In the genomic region with DNA sequence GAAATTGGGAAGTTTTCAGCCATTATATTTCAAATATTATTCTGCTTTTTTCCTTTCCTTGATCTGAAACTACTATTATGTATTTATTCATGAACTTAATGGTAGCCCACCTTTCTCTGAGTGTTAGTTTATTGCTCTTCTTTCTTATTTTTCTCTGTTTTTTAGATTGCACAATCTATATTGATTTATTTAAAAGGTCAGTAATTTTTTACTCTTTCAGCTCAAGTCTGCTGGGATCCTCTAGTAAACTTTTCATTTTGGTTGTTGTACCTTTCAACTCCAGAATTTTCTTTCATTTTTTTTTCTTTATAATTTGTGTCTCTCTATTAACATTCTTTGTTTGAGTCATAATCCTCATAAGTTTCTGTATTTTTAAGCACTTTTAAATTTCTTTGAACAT, we compare ENCODE assay signal across 36 cellular contexts.
"Had no signal": no experiment of that assay in that cellular context is flagged by ENCODE, and none has a peak within 500 bp of the region (broad histone marks: within the 10 kb centered on the region; RNA-seq: fewer than 3 reads in every experiment).

No MANE protein-coding gene starts in this region.

- DNase-seq: Kasumi-1, MG63, MM.1S, MV-4-11, NCI-H1048, NCI-H1092, NCI-H1092 treated with DMSO at 0.1 percent for 48 hours, NCI-H1105, NCI-H1105 treated with DMSO at 0.1 percent for 48 hours, NCI-H1417, NCI-H1417 treated with DMSO at 0.1 percent for 48 hours, NCI-H1436, NCI-H1436 treated with DMSO at 0.1 percent for 48 hours, NCI-H146, NCI-H1694, NCI-H1694 treated with DMSO at 0.1 percent for 48 hours, NCI-H187, NCI-H187 treated with DMSO at 0.1 percent for 48 hours, NCI-H1930, NCI-H2029, NCI-H2029 treated with DMSO at 0.1 percent for 48 hours, NCI-H2081, NCI-H2081 treated with DMSO at 0.1 percent for 48 hours, NCI-H2107, NCI-H2171, NCI-H2171 treated with DMSO at 0.1 percent for 48 hours, NCI-H2227 treated with DMSO at 0.1 percent for 48 hours, NCI-H226, NCI-H345, NCI-H446, NCI-H446 treated with DMSO at 0.1 percent for 48 hours, NCI-H510A, NCI-H510A treated with DMSO at 0.1 percent for 48 hours, NCI-H524, NCI-H524 treated with DMSO at 0.1 percent for 48 hours, NCI-H526 had no signal

- H3K36me3 ChIP-seq: MG63 had no signal

- H3K27me3 ChIP-seq: MG63 had no signal

- H3K9me3 ChIP-seq: MG63 had no signal

- H3K4me3 ChIP-seq: MG63 had no signal
